ENCODE assay signal across 1 cellular context in the genomic region with DNA sequence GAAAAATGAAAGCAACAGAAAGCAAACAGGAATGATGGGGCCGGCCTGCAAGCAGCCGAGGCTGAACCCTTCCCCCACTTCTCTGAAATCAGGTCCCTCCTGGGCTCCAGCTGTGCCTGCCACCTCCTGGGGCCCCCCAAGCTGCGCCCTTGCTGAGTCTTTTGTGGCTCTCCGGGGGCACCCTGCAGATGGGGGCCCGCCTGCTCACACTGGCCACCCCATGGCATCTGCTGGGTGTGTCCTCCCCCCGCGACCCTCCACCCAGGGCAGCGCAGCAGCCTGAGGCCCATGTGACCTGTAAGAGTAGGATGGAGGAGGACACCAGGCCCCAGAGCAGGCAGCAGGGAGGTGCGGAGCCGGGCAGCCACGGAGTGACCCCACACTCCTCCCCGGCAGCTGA.
TF ChIP-seq lines count a peak whose summit lies in the region.

No MANE protein-coding gene starts in this region.

TF ChIP-seq in WTC11, 78 proteins besides CTCF, POLR2A, EP300 and RAD21 (continued from another document):
- TF ChIP-seq, protein P1, sequence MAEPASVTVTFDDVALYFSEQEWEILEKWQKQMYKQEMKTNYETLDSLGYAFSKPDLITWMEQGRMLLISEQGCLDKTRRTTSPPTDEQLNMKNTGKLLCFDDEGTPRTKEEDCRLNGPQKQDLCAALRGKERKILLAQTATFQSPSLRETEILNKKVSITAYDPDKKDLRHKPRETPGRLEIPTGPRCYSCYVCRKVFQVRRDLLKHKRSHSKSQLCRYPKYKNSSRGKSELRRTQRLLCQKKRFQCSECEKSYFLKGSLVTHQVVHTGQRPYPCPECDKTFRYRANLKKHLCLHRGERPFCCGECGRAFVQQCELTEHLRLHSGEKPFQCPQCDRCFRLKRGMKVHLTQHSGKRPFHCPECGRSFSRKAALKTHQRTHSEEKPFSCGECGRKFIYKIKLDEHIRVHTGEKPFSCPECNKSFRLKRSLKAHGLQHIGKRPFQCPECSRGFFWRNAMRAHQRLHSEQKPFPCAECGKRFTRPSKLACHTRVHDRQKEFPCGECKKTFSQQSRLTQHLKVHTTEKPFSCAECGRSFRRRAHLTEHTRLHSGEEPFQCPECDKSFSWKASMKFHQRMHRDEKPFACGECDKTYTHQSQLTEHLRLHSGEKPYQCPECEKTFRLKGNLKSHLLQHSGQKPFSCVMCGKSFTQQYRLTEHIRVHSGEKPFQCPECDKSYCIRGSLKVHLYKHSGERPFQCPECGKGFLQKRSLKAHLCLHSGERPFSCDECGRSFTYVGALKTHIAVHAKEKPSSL (CRISPR knock-in tag; conservative IDR thresholded peaks at IDR 0.05), result no peak
- 0 out of 2 replicates have a peak, but pooled peaks have one; percentile 15 for TF ChIP-seq ZNF423 (CRISPR knock-in tag; IDR thresholded peaks at IDR 0.05)
